In genomic region chr16:83930730-83931500, GRCh38 we compare ENCODE assay signal across 33 cellular contexts. TPM values are rescaled to one million over a fixed set of nuclear protein-coding genes. Genes with fewer than 3 reads are reported as not detected.
"Had no signal": no experiment of that assay in that cellular context is flagged by ENCODE, and none has a peak within 500 bp of the region (broad histone marks: within the 10 kb centered on the region; RNA-seq: fewer than 3 reads in every experiment).

No MANE protein-coding gene starts in this region.

- H3K4me3 Mint-ChIP-seq: activated CD4-positive, alpha-beta memory T cell treated with anti-CD3 and anti-CD28 coated beads, Interleukin-2, amount 10 ng/mL, durations not matched to agents 7 days and 5 days; activated CD8-positive, alpha-beta memory T cell treated with anti-CD3 and anti-CD28 coated beads, Interleukin-2, amount 10 ng/mL, durations not matched to agents 7 days and 5 days; activated naive CD8-positive, alpha-beta T cell treated with anti-CD3 and anti-CD28 coated beads for 36 hours; central memory CD8-positive, alpha-beta T cell had no signal

- H3K4me1 Mint-ChIP-seq: activated CD4-positive, alpha-beta memory T cell treated with anti-CD3 and anti-CD28 coated beads, Interleukin-2, amount 10 ng/mL, durations not matched to agents 7 days and 5 days; activated CD8-positive, alpha-beta memory T cell treated with anti-CD3 and anti-CD28 coated beads, Interleukin-2, amount 10 ng/mL, durations not matched to agents 7 days and 5 days; activated naive CD8-positive, alpha-beta T cell treated with anti-CD3 and anti-CD28 coated beads for 36 hours had no signal

- H3K4me3 ChIP-seq: cardiac muscle cell, Peyer's patch had no signal

- H3K9me3 Mint-ChIP-seq: activated CD4-positive, alpha-beta memory T cell treated with anti-CD3 and anti-CD28 coated beads, Interleukin-2, amount 10 ng/mL, durations not matched to agents 7 days and 5 days; activated naive CD8-positive, alpha-beta T cell treated with anti-CD3 and anti-CD28 coated beads for 36 hours; central memory CD8-positive, alpha-beta T cell had no signal

- H3K27ac ChIP-seq: brain microvascular endothelial cell, cardiac muscle cell, Peyer's patch, RWPE1, WERI-Rb-1 had no signal

- H3K27me3 Mint-ChIP-seq: activated CD4-positive, alpha-beta memory T cell treated with anti-CD3 and anti-CD28 coated beads, Interleukin-2, amount 10 ng/mL, durations not matched to agents 7 days and 5 days; activated CD8-positive, alpha-beta memory T cell treated with anti-CD3 and anti-CD28 coated beads, Interleukin-2, amount 10 ng/mL, durations not matched to agents 7 days and 5 days; activated naive CD8-positive, alpha-beta T cell treated with anti-CD3 and anti-CD28 coated beads for 36 hours had no signal

- H3K9me3 ChIP-seq: Peyer's patch had no signal

- DNase-seq: activated CD4-positive, alpha-beta memory T cell treated with anti-CD3 and anti-CD28 coated beads, Interleukin-2, amount 10 ng/mL, durations not matched to agents 7 days and 5 days; activated CD4-positive, alpha-beta T cell treated with anti-CD3 and anti-CD28 coated beads for 1 hour; activated CD4-positive, alpha-beta T cell treated with anti-CD3 and anti-CD28 coated beads for 48 hours; activated CD4-positive, CD25-positive, alpha-beta regulatory T cell; activated CD8-positive, alpha-beta memory T cell treated with anti-CD3 and anti-CD28 coated beads for 24 hours; activated CD8-positive, alpha-beta memory T cell treated with anti-CD3 and anti-CD28 coated beads, Interleukin-2, amount 10 ng/mL, durations not matched to agents 7 days and 5 days; activated CD8-positive, alpha-beta memory T cell treated with anti-CD3 and anti-CD28 coated beads, Interleukin-2, amount 50 U/mL, for 48 hours; activated effector memory CD4-positive, alpha-beta T cell treated with Interleukin-2 at 50 U/mL for 16 hours; activated naive CD4-positive, alpha-beta T cell treated with anti-CD3 and anti-CD28 coated beads, Interleukin-2, amount 50 U/mL, for 16 hours; activated naive CD8-positive, alpha-beta T cell treated with anti-CD3 and anti-CD28 coated beads for 36 hours; activated T-cell treated with anti-CD3 and anti-CD28 coated beads, Interleukin-2, amount 50 U/mL, for 48 hours; amniotic stem cell; brain microvascular endothelial cell; Karpas-422; NCI-H1105; NCI-H1417 treated with DMSO at 0.1 percent for 48 hours; NCI-H187 treated with DMSO at 0.1 percent for 48 hours; NCI-H2081; NCI-H2171 treated with DMSO at 0.1 percent for 48 hours; NCI-H2227 treated with DMSO at 0.1 percent for 48 hours; NCI-H446; NCI-H524; PC-3; Peyer's patch; Right ventricle myocardium superior; SW 1271; T-helper 1 cell; T-helper 2 cell; T1000; WERI-Rb-1 had no signal

- H3K27me3 ChIP-seq: brain microvascular endothelial cell, cardiac muscle cell, Peyer's patch had no signal

- H3K36me3 ChIP-seq: brain microvascular endothelial cell, cardiac muscle cell, Peyer's patch, WERI-Rb-1 had no signal

- H3K27ac Mint-ChIP-seq: activated CD4-positive, alpha-beta memory T cell treated with anti-CD3 and anti-CD28 coated beads, Interleukin-2, amount 10 ng/mL, durations not matched to agents 7 days and 5 days; activated CD8-positive, alpha-beta memory T cell treated with anti-CD3 and anti-CD28 coated beads, Interleukin-2, amount 10 ng/mL, durations not matched to agents 7 days and 5 days; activated naive CD8-positive, alpha-beta T cell treated with anti-CD3 and anti-CD28 coated beads for 36 hours had no signal

- ATAC-seq: activated CD8-positive, alpha-beta memory T cell treated with anti-CD3 and anti-CD28 coated beads, Interleukin-2, amount 10 ng/mL, durations not matched to agents 7 days and 5 days; PC-3 had no signal

RNA-seq across cellular contexts. Expression of gene NECAB2, which starts 37.1 kb away (rescaled TPM):
- total RNA-seq: activated CD4-positive, alpha-beta memory T cell treated with anti-CD3 and anti-CD28 coated beads, Interleukin-2, amount 10 ng/mL, durations not matched to agents 7 days and 5 days; activated CD8-positive, alpha-beta memory T cell treated with anti-CD3 and anti-CD28 coated beads, Interleukin-2, amount 10 ng/mL, durations not matched to agents 7 days and 5 days; activated naive CD8-positive, alpha-beta T cell treated with anti-CD3 and anti-CD28 coated beads for 36 hours had no signal
